In genomic region chr20:50405915-50406609, GRCh38 we compare ENCODE assay signal across 1 cellular context.
A peak's percentile ranks its signal among the peaks of the same experiment; 100 is the strongest.
TF ChIP-seq lines count a peak whose summit lies in the region.

No MANE protein-coding gene starts in this region.

TF ChIP-seq in HepG2, 621 proteins besides CTCF, POLR2A, EP300 and RAD21 (continued from another document and continues in another):
- TF ChIP-seq ZHX1 (CRISPR knock-in tag; IDR thresholded peaks at IDR 0.05; ENCODE audit: low read depth), result no peak
- peak; percentile 92 for TF ChIP-seq MEF2D (CRISPR knock-in tag; IDR thresholded peaks at IDR 0.05)
- peak; percentile 58; the same call in 1 of the 2 replicates for TF ChIP-seq ZNF337 (CRISPR knock-in tag; IDR thresholded peaks at IDR 0.05; ENCODE audit: borderline replicate concordance, low read depth)
- no peak for TF ChIP-seq KLF15 (CRISPR knock-in tag; IDR thresholded peaks at IDR 0.05; ENCODE audit: borderline replicate concordance)
- TF ChIP-seq MZF1 (CRISPR knock-in tag; IDR thresholded peaks at IDR 0.05; ENCODE audit: borderline replicate concordance), result no peak
- TF ChIP-seq MYNN (CRISPR knock-in tag; IDR thresholded peaks at IDR 0.05; ENCODE audit: low read depth), result no peak
- no peak for TF ChIP-seq BRCA1 (CRISPR knock-in tag; IDR thresholded peaks at IDR 0.05)
- no peak for TF ChIP-seq CREB1 (IDR thresholded peaks at IDR 0.05)
- peak; percentile 80 for TF ChIP-seq CREB1 (CRISPR knock-in tag; IDR thresholded peaks at IDR 0.05)
- no peak for TF ChIP-seq ZNF333 (CRISPR knock-in tag; IDR thresholded peaks at IDR 0.05; ENCODE audit: borderline replicate concordance)
- peak in 1 of 2 experiments; percentile 69; a peak in 2 of 4 replicates for TF ChIP-seq REST (IDR thresholded peaks at IDR 0.05; ENCODE audit: borderline replicate concordance in 1 of 2, low read depth in 1 of 2, low read length in 2 of 2)
- TF ChIP-seq SIX1 (CRISPR knock-in tag; IDR thresholded peaks at IDR 0.05; ENCODE audit: borderline replicate concordance), result peak; percentile 84; the same call in 1 of the 2 replicates
- TF ChIP-seq ZNF569 (CRISPR knock-in tag; IDR thresholded peaks at IDR 0.05; ENCODE audit: borderline replicate concordance), result no peak
- no peak; the same call in 1 of the 2 replicates for TF ChIP-seq AHR (CRISPR knock-in tag; IDR thresholded peaks at IDR 0.05)
- no peak for TF ChIP-seq ZNF556 (CRISPR knock-in tag; IDR thresholded peaks at IDR 0.05; ENCODE audit: borderline replicate concordance)
- no peak for TF ChIP-seq CENPT (CRISPR knock-in tag; IDR thresholded peaks at IDR 0.05; ENCODE audit: low read depth)
- TF ChIP-seq ZNF282 (IDR thresholded peaks at IDR 0.05; ENCODE audit: partially characterized antibody), result no peak
- TF ChIP-seq TMF1 (CRISPR knock-in tag; IDR thresholded peaks at IDR 0.05; ENCODE audit: low read depth), result no peak
- peak; percentile 82; the same call in 1 of the 2 replicates for TF ChIP-seq DRAP1 (CRISPR knock-in tag; IDR thresholded peaks at IDR 0.05)
- TF ChIP-seq IRF9 (CRISPR knock-in tag; IDR thresholded peaks at IDR 0.05; ENCODE audit: borderline replicate concordance), result no peak; the same call in 1 of the 2 replicates
- peak; percentile 89 for TF ChIP-seq PATZ1 (CRISPR knock-in tag; IDR thresholded peaks at IDR 0.05)
- TF ChIP-seq PHB2 (IDR thresholded peaks at IDR 0.05; ENCODE audit: partially characterized antibody), result no peak
- peak; percentile 81 for TF ChIP-seq SIX4 (CRISPR knock-in tag; IDR thresholded peaks at IDR 0.05)
- TF ChIP-seq ZBTB39 (CRISPR knock-in tag; IDR thresholded peaks at IDR 0.05), result no peak
- TF ChIP-seq ZUFSP (CRISPR knock-in tag; IDR thresholded peaks at IDR 0.05; ENCODE audit: borderline replicate concordance), result no peak
- TF ChIP-seq NFE2L2 (IDR thresholded peaks at IDR 0.05; ENCODE audit: low read length), result no peak
- no peak for TF ChIP-seq ZNF747 (CRISPR knock-in tag; IDR thresholded peaks at IDR 0.05; ENCODE audit: borderline replicate concordance)
- no peak for TF ChIP-seq TIGD3 (CRISPR knock-in tag; IDR thresholded peaks at IDR 0.05; ENCODE audit: borderline replicate concordance)
- peak; percentile 99 for TF ChIP-seq RARA (CRISPR knock-in tag; IDR thresholded peaks at IDR 0.05)
- no peak; the same call in none of the 2 replicates for TF ChIP-seq ZNF280D (CRISPR knock-in tag; IDR thresholded peaks at IDR 0.05)
- TF ChIP-seq NCOA5 (CRISPR knock-in tag; IDR thresholded peaks at IDR 0.05), result no peak
- no peak for TF ChIP-seq ZNF720 (CRISPR knock-in tag; IDR thresholded peaks at IDR 0.05)
- TF ChIP-seq ZFP82 (CRISPR knock-in tag; IDR thresholded peaks at IDR 0.05; ENCODE audit: borderline replicate concordance), result no peak
- peak; percentile 88 for TF ChIP-seq FOSL2 (CRISPR knock-in tag; IDR thresholded peaks at IDR 0.05)
- peak; percentile 26; the same call in 1 of the 2 replicates for TF ChIP-seq LCORL (IDR thresholded peaks at IDR 0.05)
- TF ChIP-seq LCORL (CRISPR knock-in tag; IDR thresholded peaks at IDR 0.05), result peak; percentile 51; the same call in 1 of the 2 replicates
- TF ChIP-seq SP4 (CRISPR knock-in tag; IDR thresholded peaks at IDR 0.05), result peak; percentile 69
- no peak for TF ChIP-seq ZNF737 (CRISPR knock-in tag; IDR thresholded peaks at IDR 0.05; ENCODE audit: borderline replicate concordance)
- TF ChIP-seq TBP (CRISPR knock-in tag; IDR thresholded peaks at IDR 0.05), result no peak
- TF ChIP-seq TARDBP (CRISPR knock-in tag; IDR thresholded peaks at IDR 0.05), result peak; percentile 93
